7 cellular contexts compared by ENCODE assay signal in genomic region chr17:58147930-58148434, GRCh38. TPM values are rescaled to one million over a fixed set of nuclear protein-coding genes. Genes with fewer than 3 reads are reported as not detected.
"Had no signal": no experiment of that assay in that cellular context is flagged by ENCODE, and none has a peak within 500 bp of the region (broad histone marks: within the 10 kb centered on the region; RNA-seq: fewer than 3 reads in every experiment).

TSS of gene OR4D1 (plus strand) at chr17:58148384. CDS start at chr17:58155154, 6,770 bp downstream.

- H2AFZ ChIP-seq: GM23248 had no signal

- H3K27ac ChIP-seq: GM23248, KMS-11 had no signal

- H3K4me2 ChIP-seq: KMS-11 had no signal

- H3K27ac Mint-ChIP-seq: H9 had no signal

- H3K4me3 Mint-ChIP-seq: H9 had no signal

- H3K4me3 ChIP-seq: GM23248 had no signal

- DNase-seq: GM23248, H9, HCEC 1CT, IMR-90, KBM-7 had no signal

RNA-seq across cellular contexts. Expression of gene OR4D1, which starts in this region (rescaled TPM):
- total RNA-seq: GM23248, HT-29, IMR-90 had no signal
- polyA plus RNA-seq: GM23248, IMR-90 had no signal
